ENCODE assay signal across 13 cellular contexts in the genomic region with DNA sequence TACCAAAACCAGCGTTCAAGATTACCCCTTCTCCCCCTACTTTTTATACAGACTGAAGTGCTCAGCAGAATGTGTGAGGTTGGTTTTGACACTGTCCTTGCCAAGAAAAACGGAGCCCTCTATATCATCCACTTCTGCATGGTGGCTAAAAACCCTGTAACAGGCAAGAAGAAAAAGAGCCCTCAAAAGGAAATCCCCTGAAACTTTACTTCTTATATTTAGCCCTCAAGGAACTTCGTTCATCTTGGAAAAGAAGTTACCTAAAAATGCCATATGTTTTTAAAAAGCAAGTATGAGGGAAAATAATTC.
A peak's percentile ranks its signal among the peaks of the same experiment; 100 is the strongest.
DNase-seq lines count a peak whose midpoint lies in the region; ATAC-seq and TF ChIP-seq lines count a peak whose summit lies in the region.
"Had no signal": no experiment of that assay in that cellular context is flagged by ENCODE, and none has a peak within 500 bp of the region (broad histone marks: within the 10 kb centered on the region; RNA-seq: fewer than 3 reads in every experiment).

No MANE protein-coding gene starts in this region.

- TF ChIP-seq CTCF in activated CD8-positive, alpha-beta T cell treated with anti-CD3 and anti-CD28 coated beads for 36 hours (IDR thresholded peaks at IDR 0.05): no peak
- TF ChIP-seq CTCF in stomach (IDR thresholded peaks at IDR 0.05) (no peak), vagina (IDR thresholded peaks at IDR 0.05) (no peak)

- peaks cover 74% of the 10 kb centered on the region for H3K36me3 Mint-ChIP-seq in activated CD8-positive, alpha-beta T cell treated with anti-CD3 and anti-CD28 coated beads for 36 hours (ENCODE audit: low read depth)
- peaks cover 66% of the 10 kb centered on the region for H3K36me3 Mint-ChIP-seq in activated CD8-positive, alpha-beta T cell treated with anti-CD3 and anti-CD28 coated beads, Interleukin-2, amount 10 ng/mL, durations not matched to agents 7 days and 5 days (ENCODE audit: low read depth)
- peaks cover 87% of the 10 kb centered on the region for H3K36me3 Mint-ChIP-seq in activated naive CD8-positive, alpha-beta T cell treated with anti-CD3 and anti-CD28 coated beads for 36 hours
- peaks cover 36% of the 10 kb centered on the region for H3K36me3 Mint-ChIP-seq in memory B cell

- H3K4me3 Mint-ChIP-seq in activated CD8-positive, alpha-beta T cell treated with anti-CD3 and anti-CD28 coated beads for 36 hours: no peak overlapping the region
- no peak overlapping the region for H3K4me3 Mint-ChIP-seq in activated CD8-positive, alpha-beta T cell treated with anti-CD3 and anti-CD28 coated beads, Interleukin-2, amount 10 ng/mL, durations not matched to agents 7 days and 5 days
- peak overlapping the region; percentile 36 for H3K4me3 Mint-ChIP-seq in activated naive CD8-positive, alpha-beta T cell treated with anti-CD3 and anti-CD28 coated beads for 36 hours
- H3K4me3 Mint-ChIP-seq in memory B cell: peak overlapping the region; percentile 6
- H3K4me3 Mint-ChIP-seq: activated naive CD4-positive, alpha-beta T cell treated with anti-CD3 and anti-CD28 coated beads, Interleukin-2, amount 10 ng/mL, durations not matched to agents 7 days and 5 days had no signal

- 45 to 61% (median 60%) methylated on average over 3 of the region's 3 CpGs for WGBS in stomach, 5 donors

- H3K4me3 ChIP-seq in stomach (no peak overlapping the region), vagina (no peak overlapping the region)

- H3K4me1 ChIP-seq in stomach (peaks cover 33 to 98% (median 64%) of the 10 kb centered on the region in 4 donors), vagina (peaks cover 32% of the 10 kb centered on the region)

- H3K36me3 ChIP-seq in stomach (peaks cover 10 to 50% (median 25%) of the 10 kb centered on the region in 4 donors), vagina (peaks cover 0 to 13% of the 10 kb centered on the region in 2 donors)

- intact Hi-C loops in activated CD8-positive, alpha-beta T cell treated with anti-CD3 and anti-CD28 coated beads for 36 hours (cut with micrococcal nuclease): no loop called here
- intact Hi-C loops in stomach (cut with DNase I; ENCODE audit: low total_unique reads): no loop called here
- intact Hi-C loops in vagina (cut with DNase I): no loop called here

- H3K27me3 ChIP-seq in stomach (no peaks in the 10 kb centered on the region), vagina (no peaks in the 10 kb centered on the region)

- POLR2A ChIA-PET in activated CD8-positive, alpha-beta T cell treated with anti-CD3 and anti-CD28 coated beads for 36 hours (lab: Charles Lee): interaction anchor here (0.6 to 1.6 kb wide), 3 partner anchors 9 to 472 kb away, joined by 3 to 5 read pairs (median 4); no protein-coding TSS in a partner anchor
- POLR2A ChIA-PET in activated CD8-positive, alpha-beta T cell treated with anti-CD3 and anti-CD28 coated beads, Interleukin-2, amount 10 ng/mL, durations not matched to agents 7 days and 5 days (lab: Charles Lee): no interaction called here

- peak overlapping the region; percentile 83 for H3K27ac Mint-ChIP-seq in activated CD8-positive, alpha-beta T cell treated with anti-CD3 and anti-CD28 coated beads for 36 hours
- H3K27ac Mint-ChIP-seq in activated CD8-positive, alpha-beta T cell treated with anti-CD3 and anti-CD28 coated beads, Interleukin-2, amount 10 ng/mL, durations not matched to agents 7 days and 5 days: no peak overlapping the region
- peak overlapping the region; percentile 91 for H3K27ac Mint-ChIP-seq in activated naive CD8-positive, alpha-beta T cell treated with anti-CD3 and anti-CD28 coated beads for 36 hours
- H3K27ac Mint-ChIP-seq in memory B cell: peak overlapping the region; percentile 90
- H3K27ac Mint-ChIP-seq: activated naive CD4-positive, alpha-beta T cell treated with anti-CD3 and anti-CD28 coated beads, Interleukin-2, amount 10 ng/mL, durations not matched to agents 7 days and 5 days had no signal

- H3K27ac ChIP-seq in stomach (peak overlapping the region in 4 of 5 donors; percentile 11 to 84 (median 70)), vagina (no peak overlapping the region)

- no peak for TF ChIP-seq EP300 in stomach (IDR thresholded peaks at IDR 0.05)

- no peaks in the 10 kb centered on the region for H3K27me3 Mint-ChIP-seq in activated CD8-positive, alpha-beta T cell treated with anti-CD3 and anti-CD28 coated beads for 36 hours
- H3K27me3 Mint-ChIP-seq in activated CD8-positive, alpha-beta T cell treated with anti-CD3 and anti-CD28 coated beads, Interleukin-2, amount 10 ng/mL, durations not matched to agents 7 days and 5 days (ENCODE audit: low read depth): no peaks in the 10 kb centered on the region
- H3K27me3 Mint-ChIP-seq in activated naive CD8-positive, alpha-beta T cell treated with anti-CD3 and anti-CD28 coated beads for 36 hours: no peaks in the 10 kb centered on the region
- H3K27me3 Mint-ChIP-seq in memory B cell: no peaks in the 10 kb centered on the region
- H3K27me3 Mint-ChIP-seq: activated naive CD4-positive, alpha-beta T cell treated with anti-CD3 and anti-CD28 coated beads, Interleukin-2, amount 10 ng/mL, durations not matched to agents 7 days and 5 days had no signal

- no peaks in the 10 kb centered on the region for H3K9me3 Mint-ChIP-seq in activated CD8-positive, alpha-beta T cell treated with anti-CD3 and anti-CD28 coated beads for 36 hours
- no peaks in the 10 kb centered on the region for H3K9me3 Mint-ChIP-seq in activated CD8-positive, alpha-beta T cell treated with anti-CD3 and anti-CD28 coated beads, Interleukin-2, amount 10 ng/mL, durations not matched to agents 7 days and 5 days (ENCODE audit: insufficient read depth)
- peaks cover 3% of the 10 kb centered on the region for H3K9me3 Mint-ChIP-seq in activated naive CD8-positive, alpha-beta T cell treated with anti-CD3 and anti-CD28 coated beads for 36 hours
- no peaks in the 10 kb centered on the region for H3K9me3 Mint-ChIP-seq in memory B cell
- H3K9me3 Mint-ChIP-seq: activated naive CD4-positive, alpha-beta T cell treated with anti-CD3 and anti-CD28 coated beads, Interleukin-2, amount 10 ng/mL, durations not matched to agents 7 days and 5 days had no signal

- ATAC-seq in activated CD8-positive, alpha-beta T cell treated with anti-CD3 and anti-CD28 coated beads for 36 hours: no peak
- no peak for ATAC-seq in activated CD8-positive, alpha-beta T cell treated with anti-CD3 and anti-CD28 coated beads, Interleukin-2, amount 10 ng/mL, durations not matched to agents 7 days and 5 days
- peak; percentile 56 for ATAC-seq in memory B cell (ENCODE audit: low read depth)
- ATAC-seq in GM21526 (IDR thresholded peaks at IDR 0.05; ENCODE audit: low FRiP score, unreplicated experiment): no peak

- no peaks in the 10 kb centered on the region for H3K9me3 ChIP-seq in stomach
- H3K9me3 ChIP-seq in vagina: no peaks in the 10 kb centered on the region

- H3K4me1 Mint-ChIP-seq in activated CD8-positive, alpha-beta T cell treated with anti-CD3 and anti-CD28 coated beads for 36 hours (ENCODE audit: low read depth): peaks cover 89% of the 10 kb centered on the region
- H3K4me1 Mint-ChIP-seq in activated CD8-positive, alpha-beta T cell treated with anti-CD3 and anti-CD28 coated beads, Interleukin-2, amount 10 ng/mL, durations not matched to agents 7 days and 5 days (ENCODE audit: low read depth): peaks cover 49% of the 10 kb centered on the region
- H3K4me1 Mint-ChIP-seq in activated naive CD8-positive, alpha-beta T cell treated with anti-CD3 and anti-CD28 coated beads for 36 hours: peaks cover 88% of the 10 kb centered on the region
- peaks cover 43% of the 10 kb centered on the region for H3K4me1 Mint-ChIP-seq in memory B cell

- TF ChIP-seq POLR2A in stomach (IDR thresholded peaks at IDR 0.05): no peak
- TF ChIP-seq POLR2A in vagina (IDR thresholded peaks at IDR 0.05): no peak

- CTCF ChIA-PET in activated CD8-positive, alpha-beta T cell treated with anti-CD3 and anti-CD28 coated beads for 36 hours (lab: Charles Lee): interaction anchor here (1.1 to 1.4 kb wide), 2 partner anchors 10 to 17 kb away, joined by 3 read pairs; no protein-coding TSS in a partner anchor
- CTCF ChIA-PET in activated CD8-positive, alpha-beta T cell treated with anti-CD3 and anti-CD28 coated beads, Interleukin-2, amount 10 ng/mL, durations not matched to agents 7 days and 5 days (lab: Charles Lee): interaction anchor here (1.5 kb wide), 1 partner anchor 8 kb away, joined by 3 read pairs; no protein-coding TSS in a partner anchor

- no peak for DNase-seq in activated CD8-positive, alpha-beta T cell treated with anti-CD3 and anti-CD28 coated beads for 36 hours
- DNase-seq in activated CD8-positive, alpha-beta T cell treated with anti-CD3 and anti-CD28 coated beads, Interleukin-2, amount 10 ng/mL, durations not matched to agents 7 days and 5 days: no peak
- DNase-seq in activated naive CD8-positive, alpha-beta T cell treated with anti-CD3 and anti-CD28 coated beads for 36 hours: no peak
- DNase-seq in memory B cell (ENCODE audit: low spot score in 2 of 2): no peak
- no peak for DNase-seq in stomach
- DNase-seq in vagina (ENCODE audit: extremely low spot score in 2 of 2): no peak
- no peak for DNase-seq in kidney tubule cell (ENCODE audit: low spot score)
- DNase-seq: activated naive CD4-positive, alpha-beta T cell treated with anti-CD3 and anti-CD28 coated beads, Interleukin-2, amount 10 ng/mL, durations not matched to agents 7 days and 5 days; DMS79 treated with DMSO at 0.1 percent for 48 hours; left cardiac atrium; NCI-H1694 treated with DMSO at 0.1 percent for 48 hours; stimulated activated CD4-positive, alpha-beta T cell treated with anti-CD3 and anti-CD28 coated beads, Interleukin-4, amount 100 ng/mL, for 4 hours had no signal

Comparison
In these comparisons a context has a peak if more than half of its experiments do, and no peak if none do; other contexts are left out.
1. H3K4me3 Mint-ChIP-seq: peak in activated naive CD8-positive, alpha-beta T cell treated with anti-CD3 and anti-CD28 coated beads for 36 hours (single experiment) and memory B cell (single experiment); none in activated CD8-positive, alpha-beta T cell treated with anti-CD3 and anti-CD28 coated beads for 36 hours (single experiment) and activated CD8-positive, alpha-beta T cell treated with anti-CD3 and anti-CD28 coated beads, Interleukin-2, amount 10 ng/mL, durations not matched to agents 7 days and 5 days (single experiment).